Comparison of ENCODE assay signal across 19 cellular contexts in the genomic region with DNA sequence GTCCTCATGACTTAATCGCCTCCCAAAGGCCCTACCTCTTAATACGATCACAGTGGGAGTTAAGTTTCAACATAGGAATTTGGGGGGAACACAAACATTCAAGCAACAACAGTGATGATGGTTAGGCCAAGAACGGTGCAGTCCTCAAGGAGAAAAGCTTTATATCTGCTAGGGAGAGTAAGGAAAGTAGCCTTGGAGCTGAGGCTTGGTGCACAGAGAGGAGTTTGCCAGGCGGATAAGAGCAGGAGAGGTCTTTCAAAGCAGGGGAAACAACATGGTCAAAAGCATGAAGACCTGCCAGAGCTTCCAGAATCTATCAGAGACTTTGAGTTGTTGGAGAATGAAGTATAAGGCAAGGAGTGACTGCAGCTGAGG.
DNase-seq lines count a peak whose midpoint lies in the region; ATAC-seq, FAIRE-seq and TF ChIP-seq lines count a peak whose summit lies in the region.
"Had no signal": no experiment of that assay in that cellular context is flagged by ENCODE, and none has a peak within 500 bp of the region (broad histone marks: within the 10 kb centered on the region; RNA-seq: fewer than 3 reads in every experiment).

No MANE protein-coding gene starts in this region.

- H3K27me3 ChIP-seq in HepG2 (ENCODE audit: control insufficient read depth in 1 of 2, insufficient read depth in 2 of 2, low read length in 2 of 2) (no peaks in the 10 kb centered on the region), right lobe of liver (no peaks in the 10 kb centered on the region)
- H3K27me3 ChIP-seq: BE2C had no signal

- H3K4me2 ChIP-seq in HepG2 (ENCODE audit: low read depth, low read length) = peak overlapping the region; percentile 73
- H3K4me2 ChIP-seq: GM23338 had no signal

- CTCF ChIA-PET in HepG2 (lab: Yijun Ruan, JAX; ENCODE audit: low intra/inter-chr PET ratio, low total read pairs) = no interaction called here

- H3K9me3 ChIP-seq in HepG2 (ENCODE audit: low read length) = no peaks in the 10 kb centered on the region
- no peaks in the 10 kb centered on the region for H3K9me3 ChIP-seq in right lobe of liver
- H3K9me3 ChIP-seq: BE2C had no signal

- peaks cover 7% of the 10 kb centered on the region for H4K20me1 ChIP-seq in HepG2 (ENCODE audit: insufficient read depth, low read length)

- DNase-seq in HepG2 (ENCODE audit: low spot score) (no peak), right lobe of liver (no peak), mesothelial cell of epicardium (ENCODE audit: low spot score in 2 of 2, unreplicated experiment in 2 of 2) (no peak), progenitor cell of endocrine pancreas (ENCODE audit: low spot score, unreplicated experiment) (no peak), islet precursor cell (no peak)
- DNase-seq: ACHN; BE2C; C1 segment of cervical spinal cord; CD4-positive, CD25-positive, alpha-beta regulatory T cell; CD8-positive, alpha-beta memory T cell; COR-L47; DMS79 treated with DMSO at 0.1 percent for 48 hours; GF-D8; HCEC 1CT had no signal

- POLR2A ChIA-PET in HepG2 (lab: Yijun Ruan, JAX) = interaction anchor here (1.7 to 2.4 kb wide), 3 partner anchors 46 to 107 kb away, joined by 7 to 20 read pairs (median 12); no protein-coding TSS in a partner anchor

- ATAC-seq in HepG2 (peak; percentile 37; the same call in 2 of the 3 replicates), right lobe of liver (no peak), HG03039 (IDR thresholded peaks at IDR 0.05; ENCODE audit: unreplicated experiment) (no peak)
- ATAC-seq: GM23338 had no signal

- no peak overlapping the region for H2AFZ ChIP-seq in HepG2 (ENCODE audit: low read length)
- H2AFZ ChIP-seq: GM23338 had no signal

- H3K27ac ChIP-seq in HepG2 (ENCODE audit: extremely low read length, insufficient read depth, low read length) (peak overlapping the region; percentile 58), right lobe of liver (no peak overlapping the region)

- no TSS peak for BruUV-seq in HepG2 (replicated peaks; lab: Mats Ljungman, UMichigan)

- H3K4me1 Mint-ChIP-seq in mesothelial cell of epicardium = peaks cover 45% of the 10 kb centered on the region
- peaks cover 31% of the 10 kb centered on the region for H3K4me1 Mint-ChIP-seq in progenitor cell of endocrine pancreas (ENCODE audit: low read depth)
- H3K4me1 Mint-ChIP-seq: CD4-positive, CD25-positive, alpha-beta regulatory T cell had no signal

- peaks cover 79% of the 10 kb centered on the region for H3K4me1 ChIP-seq in HepG2 (ENCODE audit: insufficient read depth, low read length)
- peaks cover 0 to 4% (median 0%) of the 10 kb centered on the region in 4 donors for H3K4me1 ChIP-seq in right lobe of liver

- H3K27ac Mint-ChIP-seq in mesothelial cell of epicardium (peak overlapping the region; percentile 17), progenitor cell of endocrine pancreas (peak overlapping the region; percentile 82)
- H3K27ac Mint-ChIP-seq: CD4-positive, CD25-positive, alpha-beta regulatory T cell; GM23338 had no signal

- no peak for TF ChIP-seq CTCF in HepG2 (CRISPR knock-in tag; IDR thresholded peaks at IDR 0.05)
- TF ChIP-seq CTCF in right lobe of liver (IDR thresholded peaks at IDR 0.05) = no peak
- TF ChIP-seq CTCF in mesothelial cell of epicardium (IDR thresholded peaks at IDR 0.05; ENCODE audit: unreplicated experiment) = no peak
- TF ChIP-seq CTCF in progenitor cell of endocrine pancreas (IDR thresholded peaks at IDR 0.05; ENCODE audit: unreplicated experiment) = no peak

- 26% methylated on average over 4 of the region's 4 CpGs for WGBS in HepG2 (ENCODE audit: low lambda C conversion rate)
- WGBS in right lobe of liver (ENCODE audit: insufficient coverage, low coverage, low lambda C conversion rate, missing lambda C conversion rate) = 81% methylated on average over 3 of the region's 4 CpGs

- in situ Hi-C loops in HepG2 (cut with HindIII; ENCODE audit: extremely low pct_ligation_motif_present, low pct_unique_long_range_greater_than_20kb) = no loop called here

- H3K9me3 Mint-ChIP-seq in mesothelial cell of epicardium (peaks cover 5% of the 10 kb centered on the region), progenitor cell of endocrine pancreas (ENCODE audit: low read depth) (no peaks in the 10 kb centered on the region)
- H3K9me3 Mint-ChIP-seq: CD8-positive, alpha-beta memory T cell; GM23338 had no signal

- H3K36me3 Mint-ChIP-seq in mesothelial cell of epicardium = peaks cover 2% of the 10 kb centered on the region
- no peaks in the 10 kb centered on the region for H3K36me3 Mint-ChIP-seq in progenitor cell of endocrine pancreas (ENCODE audit: insufficient read depth)
- H3K36me3 Mint-ChIP-seq: CD4-positive, CD25-positive, alpha-beta regulatory T cell; CD8-positive, alpha-beta memory T cell had no signal

- peaks cover 33% of the 10 kb centered on the region for H3K79me2 ChIP-seq in HepG2 (ENCODE audit: insufficient read depth, low read length)

- H3K4me3 ChIP-seq in HepG2 (replicated peaks in 1 of 3; ENCODE audit: insufficient read depth in 1 of 3, low read depth in 2 of 3, low read length in 3 of 3) = peak overlapping the region in 2 of 3 experiments; percentile 12 to 19; a peak in 2 of 6 replicates
- no peak overlapping the region for H3K4me3 ChIP-seq in right lobe of liver
- H3K4me3 ChIP-seq: GM23338 had no signal

- TF ChIP-seq EP300 in HepG2 (IDR thresholded peaks at IDR 0.05; ENCODE audit: low read depth in 2 of 2, low read length in 2 of 2) (no peak), HepG2 (CRISPR knock-in tag; IDR thresholded peaks at IDR 0.05; ENCODE audit: borderline replicate concordance) (no peak)

- no peak overlapping the region for H3K4me3 Mint-ChIP-seq in mesothelial cell of epicardium
- no peak overlapping the region for H3K4me3 Mint-ChIP-seq in progenitor cell of endocrine pancreas (ENCODE audit: low read depth)
- H3K4me3 Mint-ChIP-seq: CD4-positive, CD25-positive, alpha-beta regulatory T cell; CD8-positive, alpha-beta memory T cell; GM23338 had no signal

- TF ChIP-seq POLR2A in HepG2 (IDR thresholded peaks at IDR 0.05; ENCODE audit: insufficient read depth in 1 of 2, low read depth in 2 of 2, low read length in 2 of 2) (no peak), right lobe of liver (IDR thresholded peaks at IDR 0.05) (no peak)

- TF ChIP-seq RAD21 in HepG2 (CRISPR knock-in tag; IDR thresholded peaks at IDR 0.05) = no peak

- no peaks in the 10 kb centered on the region for H3K27me3 Mint-ChIP-seq in mesothelial cell of epicardium (ENCODE audit: low read depth)
- peaks cover 3% of the 10 kb centered on the region for H3K27me3 Mint-ChIP-seq in progenitor cell of endocrine pancreas
- H3K27me3 Mint-ChIP-seq: CD4-positive, CD25-positive, alpha-beta regulatory T cell; CD8-positive, alpha-beta memory T cell had no signal

- 0 out of 2 replicates have a peak overlapping the region, but pooled peaks have one; percentile 27 for H3K9ac ChIP-seq in HepG2 (ENCODE audit: insufficient read depth, low read depth, low read length)

- FAIRE-seq in HepG2 (lab: Jason Lieb, UNC) = no peak
- FAIRE-seq: D721Med, H54, HTR-8/SVneo had no signal

- intact Hi-C loops in HepG2 (cut with micrococcal nuclease; ENCODE audit: unreplicated experiment) (loop anchor here (2.0 to 10.0 kb wide), 3 partner anchors 60 to 141 kb away; no protein-coding TSS in a partner anchor), right lobe of liver (cut with DNase I) (no loop called here)

- H3K36me3 ChIP-seq in HepG2 (replicated peaks in 1 of 2; ENCODE audit: control insufficient read depth in 1 of 2, insufficient read depth in 2 of 2, low read length in 2 of 2) (no peaks in the 10 kb centered on the region), right lobe of liver (no peaks in the 10 kb centered on the region)
- H3K36me3 ChIP-seq: BE2C had no signal

TF ChIP-seq in HepG2, 621 proteins besides CTCF, POLR2A, EP300 and RAD21:
- TF ChIP-seq RBM22 (optimal IDR thresholded peaks at IDR 0.05; ENCODE audit: low read length) = peak; percentile 36
- 0 out of 2 replicates have a peak, but pooled peaks have one; percentile 62 for TF ChIP-seq ZNF44 (CRISPR knock-in tag; IDR thresholded peaks at IDR 0.05)
- TF ChIP-seq, protein P1, sequence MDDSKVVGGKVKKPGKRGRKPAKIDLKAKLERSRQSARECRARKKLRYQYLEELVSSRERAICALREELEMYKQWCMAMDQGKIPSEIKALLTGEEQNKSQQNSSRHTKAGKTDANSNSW (CRISPR knock-in tag; IDR thresholded peaks at IDR 0.05; ENCODE audit: borderline replicate concordance) = no peak
- TF ChIP-seq CHD4 (IDR thresholded peaks at IDR 0.05; ENCODE audit: borderline replicate concordance, low read length) = peak; percentile 2; the same call in 1 of the 2 replicates
- TF ChIP-seq KMT2A (CRISPR knock-in tag; IDR thresholded peaks at IDR 0.05) = 0 out of 2 replicates have a peak, but pooled peaks have one; percentile 1
- TF ChIP-seq HMG20B (CRISPR knock-in tag; conservative IDR thresholded peaks at IDR 0.05) = no peak
- no peak for TF ChIP-seq ZSCAN22 (CRISPR knock-in tag; IDR thresholded peaks at IDR 0.05)
- no peak for TF ChIP-seq ZNF263 (CRISPR knock-in tag; IDR thresholded peaks at IDR 0.05)
- TF ChIP-seq, protein P2, sequence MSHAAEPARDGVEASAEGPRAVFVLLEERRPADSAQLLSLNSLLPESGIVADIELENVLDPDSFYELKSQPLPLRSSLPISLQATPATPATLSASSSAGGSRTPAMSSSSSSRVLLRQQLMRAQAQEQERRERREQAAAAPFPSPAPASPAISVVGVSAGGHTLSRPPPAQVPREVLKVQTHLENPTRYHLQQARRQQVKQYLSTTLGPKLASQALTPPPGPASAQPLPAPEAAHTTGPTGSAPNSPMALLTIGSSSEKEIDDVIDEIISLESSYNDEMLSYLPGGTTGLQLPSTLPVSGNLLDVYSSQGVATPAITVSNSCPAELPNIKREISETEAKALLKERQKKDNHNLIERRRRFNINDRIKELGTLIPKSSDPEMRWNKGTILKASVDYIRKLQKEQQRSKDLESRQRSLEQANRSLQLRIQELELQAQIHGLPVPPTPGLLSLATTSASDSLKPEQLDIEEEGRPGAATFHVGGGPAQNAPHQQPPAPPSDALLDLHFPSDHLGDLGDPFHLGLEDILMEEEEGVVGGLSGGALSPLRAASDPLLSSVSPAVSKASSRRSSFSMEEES (CRISPR knock-in tag; IDR thresholded peaks at IDR 0.05) = no peak
- TF ChIP-seq ZNF501 (CRISPR knock-in tag; IDR thresholded peaks at IDR 0.05) = peak; percentile 55; the same call in 1 of the 2 replicates

Comparison
In these comparisons a context has a peak if more than half of its experiments do, and no peak if none do; other contexts are left out.
1. H3K4me3 ChIP-seq: peak in HepG2 (2 of 3); none in right lobe of liver (0 of 3).